ENCODE assay signal across 9 cellular contexts in the genomic region with DNA sequence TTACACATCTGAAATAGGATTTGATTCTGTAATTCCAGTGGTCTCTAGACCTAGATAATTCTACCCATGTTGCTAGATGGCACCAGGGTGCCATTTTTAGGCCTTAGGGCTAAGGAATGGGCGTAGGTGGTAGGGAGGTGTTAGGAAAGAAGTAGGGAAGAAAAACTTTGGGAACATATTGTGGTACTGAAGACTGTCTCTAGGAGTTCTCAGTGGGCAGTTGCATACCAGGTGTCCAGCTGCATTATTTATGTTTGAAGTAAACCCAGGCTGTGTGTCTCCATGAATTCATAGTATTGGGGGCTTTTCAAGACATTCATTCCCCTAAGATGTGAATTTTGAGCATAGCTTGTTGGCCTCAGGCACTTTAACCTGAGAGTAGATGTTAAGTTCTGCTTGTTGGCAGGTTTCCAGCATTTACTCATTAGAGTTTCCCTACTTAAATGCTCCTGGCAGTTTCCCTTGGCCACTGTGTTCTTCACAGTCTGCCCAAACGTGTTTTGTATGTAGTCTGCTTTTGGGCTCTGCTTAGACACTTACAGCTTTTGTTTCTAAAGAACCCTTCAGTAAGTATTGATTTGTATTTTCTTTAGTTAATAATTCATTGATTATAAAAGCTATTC. TPM values are rescaled to one million over a fixed set of nuclear protein-coding genes. Genes with fewer than 3 reads are reported as not detected.
DNase-seq lines count a peak whose midpoint lies in the region; ATAC-seq and TF ChIP-seq lines count a peak whose summit lies in the region.
"Had no signal": no experiment of that assay in that cellular context is flagged by ENCODE, and none has a peak within 500 bp of the region (broad histone marks: within the 10 kb centered on the region; RNA-seq: fewer than 3 reads in every experiment).

No MANE protein-coding gene starts in this region.

- intact Hi-C loops in tibial artery (cut with DNase I; ENCODE audit: low total_unique reads) (no loop called here), stomach (cut with DNase I; ENCODE audit: low total_unique reads) (no loop called here)

- H3K36me3 ChIP-seq in HEK293 (ENCODE audit: control insufficient read depth in 2 of 2, insufficient read depth in 1 of 2, low read length in 2 of 2) (no peaks in the 10 kb centered on the region; a peak in 1 of 3 replicates), tibial artery (no peaks in the 10 kb centered on the region), stomach (no peaks in the 10 kb centered on the region)

- H3K4me1 ChIP-seq in HEK293 (ENCODE audit: control insufficient read depth, insufficient read depth, low read length) (peaks cover 9% of the 10 kb centered on the region; the same call in 1 of the 2 replicates), tibial artery (peaks cover 0 to 25% (median 8%) of the 10 kb centered on the region in 4 donors), stomach (peaks cover 0 to 17% (median 8%) of the 10 kb centered on the region in 4 donors)

- H3K27me3 ChIP-seq in tibial artery (no peaks in the 10 kb centered on the region), stomach (no peaks in the 10 kb centered on the region)

- no peak overlapping the region; the same call in 1 of the 2 replicates for H3K27ac ChIP-seq in HEK293 (ENCODE audit: extremely low read depth, low read depth, low read length)
- peak overlapping the region in 1 of 2 donors; percentile 25 for H3K27ac ChIP-seq in tibial artery
- H3K27ac ChIP-seq in stomach, result no peak overlapping the region

- POLR2A ChIA-PET in HEK293 (lab: Yijun Ruan, JAX), result interaction anchor here (0.7 to 1.3 kb wide), 3 partner anchors 32 to 660 kb away, joined by 3 read pairs; partner anchors contain the start of gene FRS2

- ATAC-seq in esophagus mucosa (peak; percentile 62), GM18502 (IDR thresholded peaks at IDR 0.05; ENCODE audit: poor library complexity, unreplicated experiment) (no peak)

- no peak for TF ChIP-seq EP300 in stomach (IDR thresholded peaks at IDR 0.05)

- 46 to 55% (median 52%) methylated on average over 2 of the region's 2 CpGs for WGBS in stomach, 5 donors

- DNase-seq in NCI-H774 (lab: John Stamatoyannopoulos, UW), result peak; percentile 25
- DNase-seq in renal cortical epithelial cell (ENCODE audit: low read depth), result peak; percentile 90
- DNase-seq in tibial artery, result no peak
- no peak for DNase-seq in stomach
- DNase-seq in stimulated activated CD4-positive, alpha-beta T cell treated with anti-CD3 and anti-CD28 coated beads, Interleukin-2, amount 100 ng/mL, for 24 hours, result no peak
- DNase-seq: activated T-cell treated with anti-CD3 and anti-CD28 coated beads, Interleukin-2, amount 50 U/mL, for 1 hour had no signal

- TF ChIP-seq POLR2A in stomach (IDR thresholded peaks at IDR 0.05), result no peak

- CTCF ChIA-PET in HEK293 (lab: Yijun Ruan, JAX), result interaction anchor here (1.1 to 8.0 kb wide), 2 partner anchors 9 to 17 kb away, joined by 5 to 63 read pairs; no protein-coding TSS in a partner anchor

- H3K9me3 ChIP-seq in HEK293 (ENCODE audit: control insufficient read depth, insufficient read depth, low read depth, low read length) (no peaks in the 10 kb centered on the region), tibial artery (no peaks in the 10 kb centered on the region), stomach (no peaks in the 10 kb centered on the region)

- H3K4me3 ChIP-seq in HEK293 (ENCODE audit: low read depth, low read length) (no peak overlapping the region), tibial artery (no peak overlapping the region), stomach (no peak overlapping the region)

- TF ChIP-seq CTCF in HEK293 (tag by site-specific recombination; IDR thresholded peaks at IDR 0.05) (no peak), tibial artery (IDR thresholded peaks at IDR 0.05) (no peak), stomach (IDR thresholded peaks at IDR 0.05) (no peak)

TF ChIP-seq in HEK293, 187 proteins besides CTCF, POLR2A, EP300 and RAD21 (continues in another document):
- TF ChIP-seq, protein P1, sequence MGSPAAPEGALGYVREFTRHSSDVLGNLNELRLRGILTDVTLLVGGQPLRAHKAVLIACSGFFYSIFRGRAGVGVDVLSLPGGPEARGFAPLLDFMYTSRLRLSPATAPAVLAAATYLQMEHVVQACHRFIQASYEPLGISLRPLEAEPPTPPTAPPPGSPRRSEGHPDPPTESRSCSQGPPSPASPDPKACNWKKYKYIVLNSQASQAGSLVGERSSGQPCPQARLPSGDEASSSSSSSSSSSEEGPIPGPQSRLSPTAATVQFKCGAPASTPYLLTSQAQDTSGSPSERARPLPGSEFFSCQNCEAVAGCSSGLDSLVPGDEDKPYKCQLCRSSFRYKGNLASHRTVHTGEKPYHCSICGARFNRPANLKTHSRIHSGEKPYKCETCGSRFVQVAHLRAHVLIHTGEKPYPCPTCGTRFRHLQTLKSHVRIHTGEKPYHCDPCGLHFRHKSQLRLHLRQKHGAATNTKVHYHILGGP (tag by site-specific recombination; IDR thresholded peaks at IDR 0.05), result peak; percentile 46; the same call in 1 of the 2 replicates
- TF ChIP-seq ZFP69B (tag by site-specific recombination; IDR thresholded peaks at IDR 0.05) (peak; percentile 21; the same call in 1 of the 2 replicates), ZNF274 (IDR thresholded peaks at IDR 0.05; ENCODE audit: low read length) (no peak), ZNF274 (tag by site-specific recombination; IDR thresholded peaks at IDR 0.05; ENCODE audit: borderline replicate concordance) (peak; percentile 80; the same call in 1 of the 2 replicates), EGR2 (tag by site-specific recombination; IDR thresholded peaks at IDR 0.05; ENCODE audit: low read depth) (0 out of 2 replicates have a peak, but pooled peaks have one; percentile 24), ZNF658 (tag by site-specific recombination; IDR thresholded peaks at IDR 0.05) (no peak), PRDM6 (tag by site-specific recombination; IDR thresholded peaks at IDR 0.05) (peak; percentile 46; the same call in 1 of the 2 replicates), ZFHX2 (tag by site-specific recombination; conservative IDR thresholded peaks at IDR 0.05) (peak; percentile 17; the same call in 1 of the 2 replicates), ZNF366 (tag by site-specific recombination; conservative IDR thresholded peaks at IDR 0.05) (peak; percentile 61; the same call in 1 of the 2 replicates), IKZF3 (tag by site-specific recombination; IDR thresholded peaks at IDR 0.05) (peak; percentile 52; the same call in 1 of the 2 replicates), MEIS1 (CRISPR knock-in tag; IDR thresholded peaks at IDR 0.05; ENCODE audit: borderline replicate concordance) (no peak), ZNF398 (tag by site-specific recombination; IDR thresholded peaks at IDR 0.05) (no peak)
- TF ChIP-seq, protein P2, sequence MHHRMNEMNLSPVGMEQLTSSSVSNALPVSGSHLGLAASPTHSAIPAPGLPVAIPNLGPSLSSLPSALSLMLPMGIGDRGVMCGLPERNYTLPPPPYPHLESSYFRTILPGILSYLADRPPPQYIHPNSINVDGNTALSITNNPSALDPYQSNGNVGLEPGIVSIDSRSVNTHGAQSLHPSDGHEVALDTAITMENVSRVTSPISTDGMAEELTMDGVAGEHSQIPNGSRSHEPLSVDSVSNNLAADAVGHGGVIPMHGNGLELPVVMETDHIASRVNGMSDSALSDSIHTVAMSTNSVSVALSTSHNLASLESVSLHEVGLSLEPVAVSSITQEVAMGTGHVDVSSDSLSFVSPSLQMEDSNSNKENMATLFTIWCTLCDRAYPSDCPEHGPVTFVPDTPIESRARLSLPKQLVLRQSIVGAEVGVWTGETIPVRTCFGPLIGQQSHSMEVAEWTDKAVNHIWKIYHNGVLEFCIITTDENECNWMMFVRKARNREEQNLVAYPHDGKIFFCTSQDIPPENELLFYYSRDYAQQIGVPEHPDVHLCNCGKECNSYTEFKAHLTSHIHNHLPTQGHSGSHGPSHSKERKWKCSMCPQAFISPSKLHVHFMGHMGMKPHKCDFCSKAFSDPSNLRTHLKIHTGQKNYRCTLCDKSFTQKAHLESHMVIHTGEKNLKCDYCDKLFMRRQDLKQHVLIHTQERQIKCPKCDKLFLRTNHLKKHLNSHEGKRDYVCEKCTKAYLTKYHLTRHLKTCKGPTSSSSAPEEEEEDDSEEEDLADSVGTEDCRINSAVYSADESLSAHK (tag by site-specific recombination; IDR thresholded peaks at IDR 0.05), result peak; percentile 74

RNA-seq across cellular contexts. Expression of gene CCT2, which starts 31.5 kb away (rescaled TPM):
- 114 TPM for total RNA-seq in esophagus mucosa
- total RNA-seq in renal cortical epithelial cell, result 284 and 471 TPM in 2 replicates
- 100 to 1,000 TPM in 1 of 5 donors, 10 to 100 TPM in 4; 43.3 to 137 (median 53.7) TPM for total RNA-seq in stomach
- 100 to 1,000 TPM in 1 of 3 donors, 10 to 100 TPM in 2; 83.2 to 102 (median 89.5) TPM for polyA plus RNA-seq in stomach

RNA-seq across cellular contexts. Expression of gene LRRC10, which starts 57.0 kb away (rescaled TPM):
- not detected for total RNA-seq in esophagus mucosa
- not detected in 2 replicates for total RNA-seq in renal cortical epithelial cell
- not detected for total RNA-seq in stomach
- not detected for polyA plus RNA-seq in stomach

Comparison
In these comparisons a context has a peak if more than half of its experiments do, and no peak if none do; other contexts are left out.
1. DNase-seq: peak in NCI-H774 (single experiment) and renal cortical epithelial cell (single experiment); none in tibial artery (0 of 2), stomach (single experiment) and stimulated activated CD4-positive, alpha-beta T cell treated with anti-CD3 and anti-CD28 coated beads, Interleukin-2, amount 100 ng/mL, for 24 hours (0 of 2).